ENCODE assay signal across 8 cellular contexts in the genomic region with DNA sequence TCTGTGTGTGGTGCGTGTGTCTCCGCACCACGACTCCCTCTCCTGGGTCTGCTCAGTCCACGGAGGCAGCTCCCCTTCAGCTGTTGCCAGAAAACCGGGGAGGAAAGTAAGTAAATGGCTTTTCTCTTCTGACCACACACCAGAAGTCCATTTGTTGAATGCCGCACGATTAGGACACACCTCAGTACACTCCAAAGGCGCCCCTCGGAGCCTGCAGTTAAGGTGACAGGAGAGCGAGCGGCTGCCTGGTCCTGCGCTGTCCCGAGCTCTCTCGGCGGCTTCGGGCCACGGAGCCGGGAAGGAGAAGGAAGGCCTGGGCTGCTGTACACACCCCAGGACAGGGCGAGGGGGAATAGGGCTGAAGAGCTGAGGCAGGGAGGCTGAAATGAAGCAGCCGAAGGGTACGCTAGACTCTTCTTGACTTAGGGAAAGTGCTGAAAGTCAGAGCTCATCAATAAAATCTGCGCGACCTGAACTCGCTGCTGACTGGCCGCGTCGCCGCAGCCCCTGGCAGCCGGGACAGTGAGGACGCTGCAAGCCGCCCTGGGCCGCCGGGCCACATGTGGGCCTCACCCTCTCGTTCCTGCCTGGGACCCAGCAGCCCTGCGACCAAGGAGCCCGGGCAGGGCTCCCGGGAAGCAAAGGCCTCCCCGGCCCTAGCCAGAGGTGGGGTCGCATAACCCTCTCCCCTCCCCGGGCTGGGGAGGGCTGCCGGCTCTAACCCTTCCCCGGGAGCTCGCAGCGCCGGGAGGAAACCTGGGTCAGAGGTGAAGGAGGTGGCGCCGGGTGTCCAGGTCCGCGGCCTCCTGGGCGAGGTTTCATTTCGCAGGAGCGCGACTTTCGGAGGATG. TPM values are rescaled to one million over a fixed set of nuclear protein-coding genes. Genes with fewer than 3 reads are reported as not detected.
DNase-seq lines count a peak whose midpoint lies in the region; ATAC-seq and TF ChIP-seq lines count a peak whose summit lies in the region.

No MANE protein-coding gene starts in this region.

- H3K36me3 ChIP-seq in HUES64 (ENCODE audit: insufficient read depth, low read length), result no peaks in the 10 kb centered on the region
- H3K36me3 ChIP-seq in mammary epithelial cell (ENCODE audit: insufficient read depth, low read length), result no peaks in the 10 kb centered on the region
- no peaks in the 10 kb centered on the region for H3K36me3 ChIP-seq in mesodermal cell (ENCODE audit: control insufficient read depth, insufficient read depth, low read length)

- peak overlapping the region; percentile 27 for H2AFZ ChIP-seq in mammary epithelial cell (ENCODE audit: low read depth, low read length)

- peak overlapping the region; percentile 80 for H3K4me2 ChIP-seq in mammary epithelial cell (ENCODE audit: insufficient read depth, low read depth, low read length)

- in situ Hi-C loops in mammary epithelial cell (cut with MboI; ENCODE audit: low sequenced_read_pairs in 2 of 2), result no loop called here

- BruUV-seq in mammary epithelial cell (replicated peaks; lab: Mats Ljungman, UMichigan), result no TSS peak

- TF ChIP-seq CTCF in AG09309 (IDR thresholded peaks at IDR 0.05; ENCODE audit: control insufficient read depth, insufficient read depth, low read depth, low read length, missing control alignments) (no peak), mammary epithelial cell (conservative IDR thresholded peaks at IDR 0.05 in 1 of 2, IDR thresholded peaks at IDR 0.05 in 1 of 2; ENCODE audit: extremely low read depth in 1 of 2, insufficient read depth in 1 of 2, low read depth in 1 of 2, low read length in 2 of 2) (no peak)

- intact Hi-C loops in mammary epithelial cell (cut with micrococcal nuclease), result no loop called here

- no peak for DNase-seq in AG09309 (ENCODE audit: low read depth)
- no peak for DNase-seq in mammary epithelial cell
- DNase-seq in NAMALWA (ENCODE audit: low spot score), result no peak
- no peak for DNase-seq in NCI-H1092 (lab: John Stamatoyannopoulos, UW)
- no peak for DNase-seq in HPDE6-E6E7 (ENCODE audit: extremely low spot score)

- H3K4me1 ChIP-seq in HUES64 (ENCODE audit: insufficient read depth, low read length) (peaks cover 54% of the 10 kb centered on the region), mammary epithelial cell (ENCODE audit: insufficient read depth, low read length) (peaks cover 45% of the 10 kb centered on the region), mesodermal cell (ENCODE audit: control insufficient read depth, insufficient read depth, low read length, poor library complexity, severe bottlenecking) (peaks cover 37% of the 10 kb centered on the region)

- H3K9ac ChIP-seq in HUES64 (ENCODE audit: low read depth, low read length) (no peak overlapping the region), mammary epithelial cell (ENCODE audit: insufficient read depth, low read length) (no peak overlapping the region)

- WGBS in HUES64, result under 1% methylated on average over 54 of the region's 54 CpGs
- 40% methylated on average over 26 of the region's 54 CpGs for WGBS in mammary epithelial cell (ENCODE audit: low coverage, missing lambda C conversion rate)
- 1% methylated on average over 35 to 45 of the region's 54 CpGs for WGBS in mesodermal cell (ENCODE audit: insufficient coverage in 2 of 2), 2 experiments

- H3K79me2 ChIP-seq in mammary epithelial cell (ENCODE audit: insufficient read depth, low read length), result no peaks in the 10 kb centered on the region

- H3K27ac ChIP-seq in HUES64 (ENCODE audit: low read depth, low read length) (no peak overlapping the region), mammary epithelial cell (ENCODE audit: insufficient read depth, low read depth, low read length) (no peak overlapping the region), mesodermal cell (ENCODE audit: low read depth, low read length, severe bottlenecking) (no peak overlapping the region)

- peak overlapping the region; percentile 43 for H3K4me3 ChIP-seq in AG09309 (ENCODE audit: control insufficient read depth, low read depth, low read length)
- peak overlapping the region; percentile 46 for H3K4me3 ChIP-seq in HUES64 (ENCODE audit: low read length)
- peak overlapping the region; percentile 11 to 35 (median 28) for H3K4me3 ChIP-seq in mammary epithelial cell (replicated peaks in 1 of 3; ENCODE audit: insufficient read depth in 1 of 3, low read depth in 2 of 3, low read length in 3 of 3)
- H3K4me3 ChIP-seq in mesodermal cell (ENCODE audit: extremely low read depth, insufficient read depth, low read length, poor library complexity, severe bottlenecking), result peak overlapping the region; percentile 2

- no peaks in the 10 kb centered on the region for H3K9me3 ChIP-seq in HUES64 (ENCODE audit: insufficient read depth, low read depth, low read length)
- H3K9me3 ChIP-seq in mammary epithelial cell (replicated peaks; ENCODE audit: insufficient read depth, low read length), result no peaks in the 10 kb centered on the region
- H3K9me3 ChIP-seq in mesodermal cell (ENCODE audit: control insufficient read depth, low read length), result no peaks in the 10 kb centered on the region

- CTCF ChIA-PET in mammary epithelial cell (lab: Charles Lee; ENCODE audit: low non-redundant PET), result no interaction called here

- H3K27me3 ChIP-seq in HUES64 (ENCODE audit: insufficient read depth, low read length) (peaks cover 100% of the 10 kb centered on the region), mammary epithelial cell (ENCODE audit: insufficient read depth, low read length) (peaks cover 83% of the 10 kb centered on the region)

- dilution Hi-C loops in mammary epithelial cell (cut with HindIII; ENCODE audit: low sequenced_read_pairs), result no loop called here

- H4K20me1 ChIP-seq in mammary epithelial cell (ENCODE audit: insufficient read depth, low read length), result no peaks in the 10 kb centered on the region

- no peak for ATAC-seq in HG03457 (IDR thresholded peaks at IDR 0.05; ENCODE audit: unreplicated experiment)

RNA-seq across cellular contexts. Expression of a gene that starts 1.5 kb away (rescaled TPM):
- 2.2 TPM for polyA plus RNA-seq in HUES64 (2013, experiment 1 of 2)
- polyA plus RNA-seq in HUES64 (2013, experiment 2 of 2), result 5.3 TPM
- 1 to 10 TPM in 1 of 2 donors, under 1 TPM in 1; 0.40 to 1.0 TPM for total RNA-seq in mammary epithelial cell
- polyA plus RNA-seq in mammary epithelial cell, result not detected
- polyA minus RNA-seq in mammary epithelial cell, result not detected
- polyA plus RNA-seq in mesodermal cell (2013, experiment 1 of 2), result 2.2 TPM
- 0.86 TPM for polyA plus RNA-seq in mesodermal cell (2013, experiment 2 of 2)
